Comparison of ENCODE assay signal across 12 cellular contexts in genomic region chr6:129889580-129889979, GRCh38. TPM values are rescaled to one million over a fixed set of nuclear protein-coding genes. Genes with fewer than 3 reads are reported as not detected.
A peak's percentile ranks its signal among the peaks of the same experiment; 100 is the strongest.
DNase-seq lines count a peak whose midpoint lies in the region; ATAC-seq, FAIRE-seq and TF ChIP-seq lines count a peak whose summit lies in the region.
"Had no signal": no experiment of that assay in that cellular context is flagged by ENCODE, and none has a peak within 500 bp of the region (broad histone marks: within the 10 kb centered on the region; RNA-seq: fewer than 3 reads in every experiment).

No MANE protein-coding gene starts in this region.

- no TSS peak for BruUV-seq in mammary epithelial cell (replicated peaks; lab: Mats Ljungman, UMichigan)

- peaks cover 0 to 4% (median 0%) of the 10 kb centered on the region in 4 donors for H3K4me1 Mint-ChIP-seq in naive thymus-derived CD8-positive, alpha-beta T cell

- TF ChIP-seq CTCF in mammary epithelial cell (conservative IDR thresholded peaks at IDR 0.05 in 1 of 2, IDR thresholded peaks at IDR 0.05 in 1 of 2; ENCODE audit: extremely low read depth in 1 of 2, insufficient read depth in 1 of 2, low read depth in 1 of 2, low read length in 2 of 2): no peak

- intact Hi-C loops in mammary epithelial cell (cut with micrococcal nuclease): no loop called here

- no peaks in the 10 kb centered on the region for H3K27me3 ChIP-seq in MG63
- H3K27me3 ChIP-seq in mammary epithelial cell (ENCODE audit: insufficient read depth, low read length): no peaks in the 10 kb centered on the region

- H3K36me3 Mint-ChIP-seq in naive thymus-derived CD8-positive, alpha-beta T cell: no peaks in the 10 kb centered on the region

- no peaks in the 10 kb centered on the region for H3K79me2 ChIP-seq in mammary epithelial cell (ENCODE audit: insufficient read depth, low read length)

- no peak for FAIRE-seq in GM19239 (lab: Jason Lieb, UNC)

- no peaks in the 10 kb centered on the region for H4K20me1 ChIP-seq in mammary epithelial cell (ENCODE audit: insufficient read depth, low read length)

- no peak overlapping the region for H2AFZ ChIP-seq in mammary epithelial cell (ENCODE audit: low read depth, low read length)

- CTCF ChIA-PET in mammary epithelial cell (lab: Charles Lee; ENCODE audit: low non-redundant PET): no interaction called here

- H3K9me3 ChIP-seq in MG63 (no peaks in the 10 kb centered on the region), mammary epithelial cell (replicated peaks; ENCODE audit: insufficient read depth, low read length) (no peaks in the 10 kb centered on the region)
- H3K9me3 ChIP-seq: prostate gland had no signal

- no peak overlapping the region for H3K27ac Mint-ChIP-seq in naive thymus-derived CD8-positive, alpha-beta T cell

- POLR2A ChIA-PET in naive thymus-derived CD8-positive, alpha-beta T cell (lab: Charles Lee): no interaction called here

- DNase-seq in activated CD4-positive, CD25-positive, alpha-beta regulatory T cell (lab: John Stamatoyannopoulos, UW): no peak
- DNase-seq in MG63 (peak; percentile 35), mammary epithelial cell (peak; percentile 86), pulmonary artery endothelial cell (ENCODE audit: low read depth, low spot score) (peak; percentile 24), GM19239 (ENCODE audit: insufficient read length, low spot score) (no peak), SIG-M5 (lab: John Stamatoyannopoulos, UW) (no peak)
- DNase-seq in naive thymus-derived CD8-positive, alpha-beta T cell: no peak
- DNase-seq: AML-193, NCI-H1694 treated with DMSO at 0.1 percent for 48 hours had no signal

- in situ Hi-C loops in mammary epithelial cell (cut with MboI; ENCODE audit: low sequenced_read_pairs in 2 of 2): no loop called here

- peak overlapping the region; percentile 45 for H3K4me2 ChIP-seq in mammary epithelial cell (ENCODE audit: insufficient read depth, low read depth, low read length)

- H3K36me3 ChIP-seq in MG63 (no peaks in the 10 kb centered on the region), mammary epithelial cell (ENCODE audit: insufficient read depth, low read length) (no peaks in the 10 kb centered on the region)
- H3K36me3 ChIP-seq: prostate gland had no signal

- 47% methylated on average over 1 of the region's 1 CpG for WGBS in mammary epithelial cell (ENCODE audit: low coverage, missing lambda C conversion rate)

- H3K4me1 ChIP-seq in mammary epithelial cell (ENCODE audit: insufficient read depth, low read length): peaks cover 23% of the 10 kb centered on the region
- H3K4me1 ChIP-seq: prostate gland had no signal

- peak overlapping the region; percentile 85 for H3K27ac ChIP-seq in mammary epithelial cell (ENCODE audit: insufficient read depth, low read depth, low read length)
- H3K27ac ChIP-seq: prostate gland had no signal

- peak; percentile 84 to 85 for ATAC-seq in activated CD4-positive, CD25-positive, alpha-beta regulatory T cell treated with anti-CD3 and anti-CD28 coated beads, Interleukin-2, amount 50 U/mL, for 24 hours
- no peak for ATAC-seq in naive thymus-derived CD8-positive, alpha-beta T cell

- H3K9me3 Mint-ChIP-seq in naive thymus-derived CD8-positive, alpha-beta T cell: no peaks in the 10 kb centered on the region

- H3K4me3 ChIP-seq in MG63 (no peak overlapping the region), mammary epithelial cell (replicated peaks in 1 of 3; ENCODE audit: insufficient read depth in 1 of 3, low read depth in 2 of 3, low read length in 3 of 3) (no peak overlapping the region)
- H3K4me3 ChIP-seq: prostate gland had no signal

- no peak overlapping the region for H3K9ac ChIP-seq in mammary epithelial cell (ENCODE audit: insufficient read depth, low read length)

- dilution Hi-C loops in mammary epithelial cell (cut with HindIII; ENCODE audit: low sequenced_read_pairs): no loop called here

- H3K4me3 Mint-ChIP-seq in naive thymus-derived CD8-positive, alpha-beta T cell: no peak overlapping the region

- H3K27me3 Mint-ChIP-seq in naive thymus-derived CD8-positive, alpha-beta T cell: no peaks in the 10 kb centered on the region

RNA-seq across cellular contexts. Expression of gene TMEM244, which starts 28.5 kb away (rescaled TPM):
- total RNA-seq in MG63 (2014; rRNA removed; shearing (Covaris generic); ENCODE audit: low replicate concordance): not detected in 2 replicates
- not detected for total RNA-seq in mammary epithelial cell
- polyA plus RNA-seq in mammary epithelial cell: not detected
- not detected for polyA minus RNA-seq in mammary epithelial cell
- total RNA-seq in pulmonary artery endothelial cell: not detected in 2 replicates
- total RNA-seq in naive thymus-derived CD8-positive, alpha-beta T cell: not detected
- polyA plus RNA-seq in naive thymus-derived CD8-positive, alpha-beta T cell: 1 to 10 TPM in 1 of 3 donors, not detected in 2; 1.7 TPM
- total RNA-seq: kidney epithelial cell, prostate gland had no signal

Comparison
In these comparisons a context has a peak if more than half of its experiments do, and no peak if none do; other contexts are left out.
1. ATAC-seq: peak in activated CD4-positive, CD25-positive, alpha-beta regulatory T cell treated with anti-CD3 and anti-CD28 coated beads, Interleukin-2, amount 50 U/mL, for 24 hours (2 of 2); none in naive thymus-derived CD8-positive, alpha-beta T cell (0 of 2).
2. DNase-seq: peak in MG63 (single experiment), mammary epithelial cell (single experiment) and pulmonary artery endothelial cell (single experiment); none in activated CD4-positive, CD25-positive, alpha-beta regulatory T cell (0 of 4), GM19239 (single experiment), SIG-M5 (single experiment) and naive thymus-derived CD8-positive, alpha-beta T cell (0 of 10).